16 cellular contexts compared by ENCODE assay signal in genomic region chr17:83054518-83055125, GRCh38. TPM values are rescaled to one million over a fixed set of nuclear protein-coding genes. Genes with fewer than 3 reads are reported as not detected.
DNase-seq lines count a peak whose midpoint lies in the region; ATAC-seq, FAIRE-seq and TF ChIP-seq lines count a peak whose summit lies in the region.
"Had no signal": no experiment of that assay in that cellular context is flagged by ENCODE, and none has a peak within 500 bp of the region (broad histone marks: within the 10 kb centered on the region; RNA-seq: fewer than 3 reads in every experiment).

No MANE protein-coding gene starts in this region.

- no peaks in the 10 kb centered on the region for H3K79me2 ChIP-seq in Karpas-422 (ENCODE audit: low read length)

- TF ChIP-seq CTCF in neutrophil (IDR thresholded peaks at IDR 0.05) (no peak), suprapubic skin (IDR thresholded peaks at IDR 0.05) (no peak), gastroesophageal sphincter (IDR thresholded peaks at IDR 0.05) (no peak)

- no peak overlapping the region for H3K4me2 ChIP-seq in Karpas-422 (ENCODE audit: low read depth, low read length, poor library complexity, severe bottlenecking)

- no peaks in the 10 kb centered on the region for H3K9me3 Mint-ChIP-seq in CD4-positive, alpha-beta memory T cell
- H3K9me3 Mint-ChIP-seq in IgD-negative memory B cell, result peaks cover 0 to 1% (median 0%) of the 10 kb centered on the region in 3 donors
- H3K9me3 Mint-ChIP-seq in effector memory CD8-positive, alpha-beta T cell, result no peaks in the 10 kb centered on the region
- H3K9me3 Mint-ChIP-seq: activated naive CD4-positive, alpha-beta T cell treated with anti-CD3 and anti-CD28 coated beads, Interleukin-2, amount 50 U/mL, for 24 hours; stimulated activated memory B cell treated with anti-CD40 and anti-IgM and Interleukin-4, amounts not matched to agents 10 μg/mL and 1 μg/mL and 100 μg/mL, for 72 hours had no signal

- over 99% methylated on average over 10 of the region's 13 CpGs for WGBS in suprapubic skin
- WGBS in gastroesophageal sphincter (ENCODE audit: low coverage in 1 of 2), 2 donors, result 90 to 94% methylated on average over 2 to 8 of the region's 13 CpGs

- no peaks in the 10 kb centered on the region for H3K9me3 ChIP-seq in CD4-positive, alpha-beta memory T cell (ENCODE audit: control insufficient read depth in 1 of 2, low read length in 2 of 2)
- H3K9me3 ChIP-seq in neutrophil, result no peaks in the 10 kb centered on the region
- H3K9me3 ChIP-seq in Karpas-422 (ENCODE audit: low read length), result no peaks in the 10 kb centered on the region
- no peaks in the 10 kb centered on the region for H3K9me3 ChIP-seq in suprapubic skin
- H3K9me3 ChIP-seq in gastroesophageal sphincter, result no peaks in the 10 kb centered on the region
- H3K9me3 ChIP-seq: gastrocnemius medialis had no signal

- H2AFZ ChIP-seq in Karpas-422 (ENCODE audit: low read length), result no peak overlapping the region

- TF ChIP-seq EP300 in suprapubic skin (IDR thresholded peaks at IDR 0.05) (no peak), gastroesophageal sphincter (IDR thresholded peaks at IDR 0.05) (no peak)

- H3K4me3 ChIP-seq in CD4-positive, alpha-beta memory T cell (ENCODE audit: low read length in 2 of 2), result no peak overlapping the region
- H3K4me3 ChIP-seq in neutrophil (ENCODE audit: low read depth in 1 of 2, low read length in 1 of 2) (peak overlapping the region in 1 of 2 experiments; percentile 28), Karpas-422 (ENCODE audit: low read length) (no peak overlapping the region), suprapubic skin (no peak overlapping the region), gastroesophageal sphincter (no peak overlapping the region)
- H3K4me3 ChIP-seq: gastrocnemius medialis had no signal

- no peaks in the 10 kb centered on the region for H4K20me1 ChIP-seq in Karpas-422 (ENCODE audit: insufficient read depth, low read depth, low read length)

- no peaks in the 10 kb centered on the region for H3K36me3 Mint-ChIP-seq in CD4-positive, alpha-beta memory T cell
- H3K36me3 Mint-ChIP-seq in IgD-negative memory B cell, result no peaks in the 10 kb centered on the region
- no peaks in the 10 kb centered on the region for H3K36me3 Mint-ChIP-seq in effector memory CD8-positive, alpha-beta T cell (ENCODE audit: insufficient read depth)
- H3K36me3 Mint-ChIP-seq: activated naive CD4-positive, alpha-beta T cell treated with anti-CD3 and anti-CD28 coated beads, Interleukin-2, amount 50 U/mL, for 24 hours; stimulated activated memory B cell treated with anti-CD40 and anti-IgM and Interleukin-4, amounts not matched to agents 10 μg/mL and 1 μg/mL and 100 μg/mL, for 72 hours had no signal

- peak overlapping the region in 5 of 7 donors; percentile 29 to 95 (median 77) for H3K27ac Mint-ChIP-seq in CD4-positive, alpha-beta memory T cell
- peak overlapping the region in 2 of 3 donors; percentile 11 to 61 for H3K27ac Mint-ChIP-seq in IgD-negative memory B cell
- peak overlapping the region; percentile 49 to 70 for H3K27ac Mint-ChIP-seq in effector memory CD8-positive, alpha-beta T cell
- H3K27ac Mint-ChIP-seq: activated naive CD4-positive, alpha-beta T cell treated with anti-CD3 and anti-CD28 coated beads, Interleukin-2, amount 50 U/mL, for 24 hours had no signal

- H3K27ac ChIP-seq in CD4-positive, alpha-beta memory T cell (ENCODE audit: low read depth, low read length), result no peak overlapping the region
- H3K27ac ChIP-seq in neutrophil (peak overlapping the region; percentile 96), Karpas-422 (ENCODE audit: low read length) (no peak overlapping the region), suprapubic skin (no peak overlapping the region), gastroesophageal sphincter (peak overlapping the region in 2 of 4 donors; percentile 12 to 88)

- H3K4me3 Mint-ChIP-seq in CD4-positive, alpha-beta memory T cell, result no peak overlapping the region
- H3K4me3 Mint-ChIP-seq in IgD-negative memory B cell, result no peak overlapping the region
- H3K4me3 Mint-ChIP-seq in effector memory CD8-positive, alpha-beta T cell, result no peak overlapping the region
- H3K4me3 Mint-ChIP-seq: stimulated activated memory B cell treated with anti-CD40 and anti-IgM and Interleukin-4, amounts not matched to agents 10 μg/mL and 1 μg/mL and 100 μg/mL, for 72 hours had no signal

- no peaks in the 10 kb centered on the region for H3K27me3 ChIP-seq in CD4-positive, alpha-beta memory T cell (ENCODE audit: insufficient read depth, low read length)
- H3K27me3 ChIP-seq in neutrophil, result no peaks in the 10 kb centered on the region
- no peaks in the 10 kb centered on the region for H3K27me3 ChIP-seq in Karpas-422 (ENCODE audit: low read length)
- H3K27me3 ChIP-seq in suprapubic skin, result no peaks in the 10 kb centered on the region
- H3K27me3 ChIP-seq in gastroesophageal sphincter, result no peaks in the 10 kb centered on the region
- H3K27me3 ChIP-seq: gastrocnemius medialis had no signal

- H3K4me1 Mint-ChIP-seq in CD4-positive, alpha-beta memory T cell, result peaks cover 9 to 32% (median 18%) of the 10 kb centered on the region in 4 donors
- H3K4me1 Mint-ChIP-seq in IgD-negative memory B cell, result peaks cover 4 to 12% (median 9%) of the 10 kb centered on the region in 3 donors
- H3K4me1 Mint-ChIP-seq in effector memory CD8-positive, alpha-beta T cell (ENCODE audit: low read depth in 2 of 2), result peaks cover 14 to 20% of the 10 kb centered on the region in 2 donors

- H3K9me2 ChIP-seq in Karpas-422 (replicated peaks; ENCODE audit: insufficient read depth, low read length), result no peaks in the 10 kb centered on the region

- no peak for ATAC-seq in effector memory CD8-positive, alpha-beta T cell (replicated peaks)
- no peak for ATAC-seq in gastroesophageal sphincter
- ATAC-seq: gastrocnemius medialis; HCT116; stimulated activated memory B cell treated with anti-CD40 and anti-IgM and Interleukin-4, amounts not matched to agents 10 μg/mL and 1 μg/mL and 100 μg/mL, for 72 hours had no signal

- no peak for DNase-seq in CD4-positive, alpha-beta memory T cell
- DNase-seq in effector memory CD8-positive, alpha-beta T cell, result no peak
- DNase-seq in GM12892 (ENCODE audit: insufficient read length), result no peak
- no peak for DNase-seq in Karpas-422
- no peak for DNase-seq in suprapubic skin (ENCODE audit: low spot score in 2 of 2)
- DNase-seq: EL, mesendoderm, NCI-H2227 treated with DMSO at 0.1 percent for 48 hours, T1000 had no signal

- CTCF ChIA-PET in CD4-positive, alpha-beta memory T cell (lab: Charles Lee; ENCODE audit: partially characterized antibody), result no interaction called here

- TF ChIP-seq POLR2A in GM12892 (IDR thresholded peaks at IDR 0.05; ENCODE audit: low read depth, low read length), result no peak
- no peak for TF ChIP-seq POLR2A in suprapubic skin (IDR thresholded peaks at IDR 0.05)
- no peak for TF ChIP-seq POLR2A in gastroesophageal sphincter (IDR thresholded peaks at IDR 0.05)

- H3K36me3 ChIP-seq in CD4-positive, alpha-beta memory T cell (ENCODE audit: insufficient read depth, low read length), result no peaks in the 10 kb centered on the region
- H3K36me3 ChIP-seq in neutrophil (no peaks in the 10 kb centered on the region), Karpas-422 (ENCODE audit: insufficient read depth, low read length) (no peaks in the 10 kb centered on the region), suprapubic skin (no peaks in the 10 kb centered on the region), gastroesophageal sphincter (no peaks in the 10 kb centered on the region)
- H3K36me3 ChIP-seq: gastrocnemius medialis had no signal

- no peak for FAIRE-seq in GM12892 (lab: Jason Lieb, UNC)

- no peak overlapping the region for H3K9ac ChIP-seq in Karpas-422 (ENCODE audit: low read length)

- intact Hi-C loops in CD4-positive, alpha-beta memory T cell (cut with micrococcal nuclease), result no loop called here

- POLR2A ChIA-PET in CD4-positive, alpha-beta memory T cell (lab: Charles Lee; ENCODE audit: partially characterized antibody), result interaction anchor here (0.8 to 1.4 kb wide), 2 partner anchors 9 to 69 kb away, joined by 3 read pairs; no protein-coding TSS in a partner anchor

- H3K4me1 ChIP-seq in CD4-positive, alpha-beta memory T cell (ENCODE audit: insufficient read depth, low read length), result peaks cover 24% of the 10 kb centered on the region
- H3K4me1 ChIP-seq in neutrophil (ENCODE audit: control insufficient read depth in 1 of 2, insufficient read depth in 1 of 2, low read depth in 1 of 2, low read length in 1 of 2) (peaks cover 48% of the 10 kb centered on the region in 2 experiments), Karpas-422 (ENCODE audit: low read length) (peaks cover 24% of the 10 kb centered on the region), suprapubic skin (peaks cover 38% of the 10 kb centered on the region), gastroesophageal sphincter (peaks cover 0 to 40% (median 13%) of the 10 kb centered on the region in 3 donors)

- no peaks in the 10 kb centered on the region for H3K27me3 Mint-ChIP-seq in CD4-positive, alpha-beta memory T cell
- H3K27me3 Mint-ChIP-seq in IgD-negative memory B cell, result peaks cover 4% of the 10 kb centered on the region
- H3K27me3 Mint-ChIP-seq in effector memory CD8-positive, alpha-beta T cell, result no peaks in the 10 kb centered on the region
- H3K27me3 Mint-ChIP-seq: activated naive CD4-positive, alpha-beta T cell treated with anti-CD3 and anti-CD28 coated beads, Interleukin-2, amount 50 U/mL, for 24 hours had no signal

RNA-seq across cellular contexts. Expression of gene METRNL, which starts 24.8 kb away (rescaled TPM):
- 1 to 10 TPM; 6.2 to 6.5 TPM for total RNA-seq in CD4-positive, alpha-beta memory T cell
- 1 to 10 TPM in 1 of 2 donors, under 1 TPM in 1; 0.67 to 1.8 TPM for polyA plus RNA-seq in CD4-positive, alpha-beta memory T cell
- polyA plus RNA-seq in IgD-negative memory B cell, result 2.1 TPM
- 0.36 TPM for polyA plus RNA-seq in GM12892 (2012; ENCODE audit: missing spikeins)
- total RNA-seq in Karpas-422 (2014; rRNA removed; shearing (Covaris generic); ENCODE audit: low replicate concordance), result 1.3 and 2.4 TPM in 2 replicates
- total RNA-seq in suprapubic skin, result 100 to 1,000 TPM in 3 of 4 donors, 10 to 100 TPM in 1; 59.1 to 222 (median 155) TPM
- total RNA-seq in gastroesophageal sphincter, result 10 to 100 TPM; 41.1 to 82.6 (median 66.3) TPM

Comparison
In these comparisons a context has a peak if more than half of its experiments do, and no peak if none do; other contexts are left out.
1. RNA of gene METRNL, which starts 24.8 kb away (total RNA-seq): 59.1 to 222 TPM in suprapubic skin and 41.1 to 82.6 TPM in gastroesophageal sphincter; 6.2 to 6.5 TPM in CD4-positive, alpha-beta memory T cell and 1.3 to 2.4 TPM in Karpas-422; every median in the first group is over 4 times any median in the second.
2. Peak in every context shown above with its lines, with median percentiles within 50 percentile points of each other: H3K27ac Mint-ChIP-seq.